ENCODE assay signal across 8 cellular contexts in genomic region chr19:55340144-55340783, GRCh38. TPM values are rescaled to one million over a fixed set of nuclear protein-coding genes. Genes with fewer than 3 reads are reported as not detected.
DNase-seq lines count a peak whose midpoint lies in the region; FAIRE-seq and TF ChIP-seq lines count a peak whose summit lies in the region.

No MANE protein-coding gene starts in this region.

- H3K27me3 ChIP-seq in right atrium auricular region (no peaks in the 10 kb centered on the region), small intestine (ENCODE audit: control insufficient read depth in 2 of 2, insufficient read depth in 2 of 2, low read length in 2 of 2) (no peaks in the 10 kb centered on the region)

- H3K9me3 ChIP-seq in right atrium auricular region, result no peaks in the 10 kb centered on the region
- no peaks in the 10 kb centered on the region for H3K9me3 ChIP-seq in small intestine (ENCODE audit: control insufficient read depth, low read depth)

- TF ChIP-seq CTCF in right atrium auricular region (IDR thresholded peaks at IDR 0.05), result no peak

- peak overlapping the region; percentile 68 to 81 for H3K4me3 ChIP-seq in right atrium auricular region
- peak overlapping the region; percentile 60 to 67 for H3K4me3 ChIP-seq in small intestine (ENCODE audit: low read depth in 1 of 2, low read length in 2 of 2)

- peak overlapping the region; percentile 88 to 95 for H3K27ac ChIP-seq in right atrium auricular region
- H3K27ac ChIP-seq in small intestine (ENCODE audit: low read depth in 1 of 2, low read length in 1 of 2), result peak overlapping the region; percentile 46 to 94

- peaks cover 0 to 26% of the 10 kb centered on the region in 2 donors for H3K4me1 ChIP-seq in right atrium auricular region
- H3K4me1 ChIP-seq in small intestine (ENCODE audit: control insufficient read depth in 2 of 2, insufficient read depth in 1 of 2, low read depth in 1 of 2, low read length in 1 of 2), result peaks cover 0 to 4% of the 10 kb centered on the region in 2 donors

- peaks cover 10% of the 10 kb centered on the region for H3K36me3 ChIP-seq in right atrium auricular region
- no peaks in the 10 kb centered on the region for H3K36me3 ChIP-seq in small intestine (ENCODE audit: control insufficient read depth in 2 of 2, insufficient read depth in 2 of 2, low read length in 2 of 2)

- FAIRE-seq in small intestine (lab: Jason Lieb, UNC) (no peak), urothelium cell line (lab: Jason Lieb, UNC) (no peak)

- DNase-seq in SIG-M5 treated with dmso at 0.1 percent for 504 hours (lab: John Stamatoyannopoulos, UW; ENCODE audit: unreplicated experiment) (peak; percentile 39), SIG-M5 (lab: John Stamatoyannopoulos, UW) (no peak), right atrium auricular region (ENCODE audit: low spot score) (no peak), small intestine (peak; percentile 24), urothelium cell line (ENCODE audit: low spot score) (no peak), NCI-H2081 (lab: John Stamatoyannopoulos, UW) (no peak)
- peak; percentile 24 to 35 for DNase-seq in activated CD4-positive, alpha-beta T cell treated with anti-CD3 and anti-CD28 coated beads, Interleukin-2, amount 50 U/mL, for 48 hours
- DNase-seq in stimulated activated CD4-positive, alpha-beta T cell treated with anti-CD3 and anti-CD28 coated beads, Interleukin-4, amount 100 ng/mL, for 4 hours, result no peak

- WGBS in small intestine, 3 donors, result 3 to 7% (median 7%) methylated on average over 12 to 15 of the region's 15 CpGs

RNA-seq across cellular contexts. Expression of gene KMT5C, which starts 0.6 kb away (rescaled TPM):
- total RNA-seq in right atrium auricular region, result 1 to 10 TPM; 2.4 to 3.3 TPM
- 10 to 100 TPM; 10.3 to 14.5 (median 14.1) TPM for polyA plus RNA-seq in small intestine

RNA-seq across cellular contexts. Expression of gene COX6B2, which starts 14.3 kb away (rescaled TPM):
- not detected for total RNA-seq in right atrium auricular region
- under 1 TPM in 1 of 3 donors, not detected in 2; 0.09 TPM for polyA plus RNA-seq in small intestine

RNA-seq across cellular contexts. Expression of gene TMEM150B, which starts 15.1 kb away (rescaled TPM):
- total RNA-seq in right atrium auricular region, result 1 to 10 TPM in 1 of 2 donors, not detected in 1; 3.3 TPM
- 100 to 1,000 TPM in 1 of 3 donors, 10 to 100 TPM in 2; 33.2 to 125 (median 89.2) TPM for polyA plus RNA-seq in small intestine

RNA-seq across cellular contexts. Expression of gene GARIN5B, which starts 22.8 kb away (rescaled TPM):
- total RNA-seq in right atrium auricular region, result not detected
- not detected for polyA plus RNA-seq in small intestine

RNA-seq across cellular contexts. Expression of gene IL11, which starts 30.0 kb away (rescaled TPM):
- under 1 TPM in 1 of 2 donors, not detected in 1; 0.16 TPM for total RNA-seq in right atrium auricular region
- polyA plus RNA-seq in small intestine, result under 1 TPM in 1 of 3 donors, not detected in 2; 0.67 TPM

Comparison
In these comparisons a context has a peak if more than half of its experiments do, and no peak if none do; other contexts are left out.
1. DNase-seq: peak in SIG-M5 treated with dmso at 0.1 percent for 504 hours (single experiment), activated CD4-positive, alpha-beta T cell treated with anti-CD3 and anti-CD28 coated beads, Interleukin-2, amount 50 U/mL, for 48 hours (2 of 2) and small intestine (single experiment); none in SIG-M5 (single experiment), right atrium auricular region (single experiment), urothelium cell line (single experiment), NCI-H2081 (0 of 2) and stimulated activated CD4-positive, alpha-beta T cell treated with anti-CD3 and anti-CD28 coated beads, Interleukin-4, amount 100 ng/mL, for 4 hours (0 of 2).